Comparison of ENCODE assay signal across 9 cellular contexts in the genomic region with DNA sequence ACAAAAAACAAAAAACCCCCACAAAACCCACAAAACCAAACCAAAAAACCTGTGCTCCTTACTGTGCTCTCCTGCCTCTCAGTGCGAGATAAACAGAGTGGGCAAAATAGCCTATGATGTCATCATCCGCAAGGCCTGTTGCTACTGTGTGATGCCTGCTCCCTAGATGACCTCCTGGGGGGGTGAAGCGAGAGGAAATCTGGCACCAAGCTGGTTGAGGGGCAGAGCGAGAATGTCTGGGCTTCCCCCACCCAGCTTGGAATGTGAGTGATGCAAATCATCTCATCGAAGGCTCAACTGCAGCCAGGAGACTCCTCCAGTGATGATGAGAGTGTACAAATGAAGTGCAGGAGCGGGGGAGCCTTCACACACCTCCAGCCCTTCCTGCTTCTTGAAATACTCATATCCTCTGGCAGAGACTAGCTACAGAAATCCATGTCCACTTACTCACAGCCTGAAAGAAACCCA. TPM values are rescaled to one million over a fixed set of nuclear protein-coding genes. Genes with fewer than 3 reads are reported as not detected.
A peak's percentile ranks its signal among the peaks of the same experiment; 100 is the strongest.
DNase-seq lines count a peak whose midpoint lies in the region; ATAC-seq, FAIRE-seq and TF ChIP-seq lines count a peak whose summit lies in the region.
"Had no signal": no experiment of that assay in that cellular context is flagged by ENCODE, and none has a peak within 500 bp of the region (broad histone marks: within the 10 kb centered on the region; RNA-seq: fewer than 3 reads in every experiment).

No MANE protein-coding gene starts in this region.

- H3K23ac ChIP-seq in neuronal stem cell (ENCODE audit: low read depth, low read length, poor library complexity) = no peak overlapping the region

- peaks cover 0 to 3% of the 10 kb centered on the region in 2 experiments; a peak in 2 of 4 replicates for H3K27me3 ChIP-seq in GM12878 (replicated peaks in 1 of 2; ENCODE audit: control insufficient read depth in 2 of 2, insufficient read depth in 2 of 2, low read length in 1 of 2)
- H3K27me3 ChIP-seq in neuronal stem cell (ENCODE audit: control insufficient read depth in 3 of 3, insufficient read depth in 3 of 3, low read depth in 1 of 3, low read length in 3 of 3) = no peaks in the 10 kb centered on the region
- no peaks in the 10 kb centered on the region for H3K27me3 ChIP-seq in transverse colon

- WGBS in GM12878 (ENCODE audit: insufficient coverage, insufficient replicate concordance, low lambda C conversion rate, missing lambda C conversion rate) = 12% methylated on average over 6 of the region's 6 CpGs
- WGBS in neuronal stem cell (ENCODE audit: extremely low coverage in 2 of 2, insufficient read length in 2 of 2, insufficient replicate concordance in 1 of 2), 2 donors = no CpG with 5 or more reads among the region's 6 CpGs
- WGBS in transverse colon (ENCODE audit: low coverage in 1 of 2), 2 donors = 33 to 62% methylated on average over 1 to 6 of the region's 6 CpGs

- TF ChIP-seq CTCF in GM12878 (IDR thresholded peaks at IDR 0.05 in 2 of 3, conservative IDR thresholded peaks at IDR 0.05 in 1 of 3; ENCODE audit: control insufficient read depth in 2 of 3, extremely low read depth in 1 of 3, insufficient read depth in 1 of 3, low read depth in 3 of 3, low read length in 3 of 3) (no peak), transverse colon (IDR thresholded peaks at IDR 0.05) (no peak)

- no peak overlapping the region for H2BK5ac ChIP-seq in neuronal stem cell (ENCODE audit: low read length)

- RAD21 ChIA-PET in GM12878 (lab: Charles Lee; ENCODE audit: unreplicated experiment) = interaction anchor here (1.0 to 2.7 kb wide), 3 partner anchors 57 to 117 kb away, joined by 3 to 9 read pairs (median 6); no protein-coding TSS in a partner anchor

- TF ChIP-seq RAD21 in GM12878 (IDR thresholded peaks at IDR 0.05; ENCODE audit: insufficient read depth, low read depth, low read length) = no peak

- H3K4me3 ChIP-seq in GM12878 = no peak overlapping the region
- H3K4me3 ChIP-seq in neuronal stem cell (ENCODE audit: low read length in 2 of 2) = no peak overlapping the region
- H3K4me3 ChIP-seq in transverse colon = no peak overlapping the region

- no peaks in the 10 kb centered on the region for H3K36me3 ChIP-seq in GM12878 (ENCODE audit: control insufficient read depth in 2 of 2, insufficient read depth in 2 of 2, low read length in 1 of 2)
- no peaks in the 10 kb centered on the region for H3K36me3 ChIP-seq in neuronal stem cell (replicated peaks in 1 of 2; ENCODE audit: control insufficient read depth in 2 of 2, insufficient read depth in 2 of 2, low read length in 2 of 2)
- H3K36me3 ChIP-seq in transverse colon = no peaks in the 10 kb centered on the region

- H2AK5ac ChIP-seq in neuronal stem cell (ENCODE audit: low read depth, low read length) = no peak overlapping the region

- H3K27ac ChIP-seq in GM12878 (ENCODE audit: control insufficient read depth, insufficient read depth) (no peak overlapping the region), neuronal stem cell (replicated peaks; ENCODE audit: low read length) (no peak overlapping the region), transverse colon (peak overlapping the region in 2 of 4 donors; percentile 15 to 16)

- no peak for TF ChIP-seq POLR2A in GM12878 (IDR thresholded peaks at IDR 0.05; ENCODE audit: low read depth, low read length)
- TF ChIP-seq POLR2A in transverse colon (IDR thresholded peaks at IDR 0.05) = no peak

- H4K91ac ChIP-seq in neuronal stem cell (ENCODE audit: low read depth, low read length, poor library complexity) = no peak overlapping the region

- intact Hi-C loops in GM12878 (cut with micrococcal nuclease; ENCODE audit: unreplicated experiment) (loop anchor here (5.0 to 10.0 kb wide), 2 partner anchors 118 to 230 kb away; no protein-coding TSS in a partner anchor), transverse colon (cut with DNase I; ENCODE audit: low total_unique reads) (no loop called here)

- H3K79me2 ChIP-seq in GM12878 (ENCODE audit: control insufficient read depth, insufficient read depth, low read length) = no peaks in the 10 kb centered on the region

- H2AFZ ChIP-seq in GM12878 (ENCODE audit: control insufficient read depth, low read depth, low read length) (no peak overlapping the region), neuronal stem cell (ENCODE audit: low read length) (peak overlapping the region; percentile 56)

- no peak for FAIRE-seq in GM12878 (lab: Jason Lieb, UNC)
- FAIRE-seq: colon had no signal

- H2BK15ac ChIP-seq in neuronal stem cell (ENCODE audit: low read length) = no peak overlapping the region

- DNase-seq in AG08396 (ENCODE audit: low spot score) (peak; percentile 76), GM12878 (ENCODE audit: low read depth, low spot score) (peak; percentile 66), neuronal stem cell (ENCODE audit: low spot score) (no peak), globus pallidus (ENCODE audit: low spot score) (no peak), transverse colon (no peak), NCI-H2081 treated with DMSO at 0.1 percent for 48 hours (lab: John Stamatoyannopoulos, UW) (no peak)

- TF ChIP-seq EP300 in GM12878 (IDR thresholded peaks at IDR 0.05; ENCODE audit: borderline replicate concordance in 1 of 2, control insufficient read depth in 1 of 2, low read depth in 2 of 2, low read length in 2 of 2) = peak in 1 of 2 experiments; percentile 42; a peak in 1 of 4 replicates
- no peak for TF ChIP-seq EP300 in transverse colon (IDR thresholded peaks at IDR 0.05; ENCODE audit: low read depth)

- peaks cover 21% of the 10 kb centered on the region for H3K4me1 ChIP-seq in GM12878 (ENCODE audit: control insufficient read depth, insufficient read depth, low read length)
- peaks cover 4% of the 10 kb centered on the region in 2 donors for H3K4me1 ChIP-seq in neuronal stem cell (ENCODE audit: control insufficient read depth in 2 of 2, insufficient read depth in 1 of 2, low read depth in 1 of 2, low read length in 2 of 2)
- peaks cover 0 to 19% (median 7%) of the 10 kb centered on the region in 4 donors for H3K4me1 ChIP-seq in transverse colon

- no peak overlapping the region for H3K4ac ChIP-seq in neuronal stem cell (ENCODE audit: low read length)

- H3K79me1 ChIP-seq in neuronal stem cell (ENCODE audit: low read depth, low read length) = no peaks in the 10 kb centered on the region

- no peak overlapping the region for H2BK12ac ChIP-seq in neuronal stem cell (ENCODE audit: low read length)

- ATAC-seq in GM19025 (IDR thresholded peaks at IDR 0.05; ENCODE audit: low read depth, unreplicated experiment) (peak; percentile 36), HG03196 (IDR thresholded peaks at IDR 0.05; ENCODE audit: unreplicated experiment) (peak; percentile 45), GM12878 (peak; percentile 45)

- H3K14ac ChIP-seq in neuronal stem cell (ENCODE audit: low read length) = no peak overlapping the region

- no peaks in the 10 kb centered on the region for H3K9me3 ChIP-seq in GM12878 (replicated peaks; ENCODE audit: control insufficient read depth, insufficient read depth, low read length)
- no peaks in the 10 kb centered on the region for H3K9me3 ChIP-seq in neuronal stem cell (replicated peaks in 1 of 2; ENCODE audit: control insufficient read depth in 2 of 2, insufficient read depth in 1 of 2, low read depth in 1 of 2, low read length in 2 of 2)
- H3K9me3 ChIP-seq in transverse colon = no peaks in the 10 kb centered on the region

- H2BK120ac ChIP-seq in neuronal stem cell (ENCODE audit: low read depth, low read length) = no peak overlapping the region

- peak overlapping the region; percentile 38 for H3K18ac ChIP-seq in neuronal stem cell (ENCODE audit: low read length)

- POLR2A ChIA-PET in GM12878 (lab: Charles Lee) = interaction anchor here (0.6 kb wide), 1 partner anchor 117 kb away, joined by 3 read pairs; no protein-coding TSS in a partner anchor

- in situ Hi-C loops in GM12878 (cut with MboI) (no loop called here), transverse colon (cut with MboI; ENCODE audit: low pct_ligation_motif_present in 1 of 4, low pct_unique_long_range_greater_than_20kb in 1 of 4, low sequenced_read_pairs in 3 of 4) (no loop called here)

- no peak overlapping the region for H4K8ac ChIP-seq in neuronal stem cell (ENCODE audit: low read depth, low read length)

- CTCF ChIA-PET in GM12878 (lab: Yijun Ruan, JAX) = interaction anchor here (1.0 to 1.1 kb wide), 2 partner anchors 114 to 117 kb away, joined by 3 to 4 read pairs; no protein-coding TSS in a partner anchor

- no peaks in the 10 kb centered on the region for H4K20me1 ChIP-seq in GM12878 (ENCODE audit: control insufficient read depth, insufficient read depth)

- no peak overlapping the region for H3K4me2 ChIP-seq in GM12878 (ENCODE audit: control insufficient read depth, insufficient read depth)
- H3K4me2 ChIP-seq in neuronal stem cell (ENCODE audit: insufficient read depth, low read length, poor library complexity, severe bottlenecking) = no peak overlapping the region

- SMC1A ChIA-PET in GM12878 (lab: Charles Lee; ENCODE audit: uncharacterized antibody, unreplicated experiment) = interaction anchor here (1.2 kb wide), 1 partner anchor 115 kb away, joined by 3 read pairs; no protein-coding TSS in a partner anchor

- BruUV-seq in GM12878 (replicated peaks; lab: Mats Ljungman, UMichigan) = no TSS peak

- H3K9ac ChIP-seq in GM12878 (ENCODE audit: control insufficient read depth, insufficient read depth, low read length) = no peak overlapping the region
- H3K9ac ChIP-seq in neuronal stem cell (ENCODE audit: low read depth, low read length, poor library complexity) = no peak overlapping the region

RNA-seq across cellular contexts. Expression of a gene that starts 57.7 kb away (rescaled TPM):
- total RNA-seq in GM12878 (2013; cell fraction: nucleolus; rRNA removed) = 98.2 and 103 TPM in 2 replicates
- total RNA-seq in GM12878 (2014; rRNA removed) = 0.05 and 0.23 TPM in 2 replicates
- 0.18 and 0.46 TPM in 2 replicates for total RNA-seq in GM12878 (2014; rRNA removed; fragmentation: Illumina TruSeq; extraction: Trizol)
- 0.61 and 0.95 TPM in 2 replicates for total RNA-seq in GM12878 (2021)
- 1.9 TPM for polyA plus RNA-seq in GM12878 (2011; ENCODE audit: low read depth)
- 0.68 and 0.98 TPM in 2 replicates for polyA plus RNA-seq in GM12878 (2011; rRNA removed)
- 0.23 and 0.36 TPM in 2 replicates for polyA plus RNA-seq in GM12878 (2011; cell fraction: cytosol; rRNA removed)
- 0.54 and 0.73 TPM in 2 replicates for polyA plus RNA-seq in GM12878 (2011; cell fraction: nucleus; rRNA removed)
- polyA plus RNA-seq in GM12878 (2012) = 2.8 and 3.1 TPM in 2 replicates
- polyA plus RNA-seq in GM12878 (2014; fragmentation: Illumina TruSeq; extraction: Trizol) = 0.12 and 0.16 TPM in 2 replicates
- polyA plus RNA-seq in GM12878 (2014; fragmentation: Nextera tagmentation; extraction: Ambion mirVana) = under 1 TPM in 1 of 2 experiments, not detected in 1; 0.04 TPM
- 0.05 and 0.14 TPM in 2 replicates for polyA plus RNA-seq in GM12878 (2014; rRNA removed)
- polyA plus RNA-seq in GM12878 (2016; fragmentation: Nextera tagmentation; extraction: Ambion mirVana) = under 1 TPM; 0.21 to 0.38 TPM
- 0.51 and 0.62 TPM in 2 replicates for polyA minus RNA-seq in GM12878 (2011; rRNA and poly(A)+ RNA removed)
- not detected in 2 replicates for polyA minus RNA-seq in GM12878 (2011; cell fraction: cytosol; rRNA and poly(A)+ RNA removed)
- polyA minus RNA-seq in GM12878 (2011; cell fraction: nucleus; rRNA and poly(A)+ RNA removed) = 0.96 and 1.6 TPM in 2 replicates
- polyA plus RNA-seq in neuronal stem cell (2013, experiment 1 of 2) = 14.8 TPM
- 15.6 TPM for polyA plus RNA-seq in neuronal stem cell (2013, experiment 2 of 2)
- total RNA-seq in transverse colon = 100 to 1,000 TPM in 2 of 4 donors, 10 to 100 TPM in 2; 42.6 to 131 (median 91.8) TPM

Comparison
In these comparisons a context has a peak if more than half of its experiments do, and no peak if none do; other contexts are left out.
1. DNase-seq: peak in AG08396 (single experiment) and GM12878 (single experiment); none in neuronal stem cell (single experiment), globus pallidus (single experiment), transverse colon (single experiment) and NCI-H2081 treated with DMSO at 0.1 percent for 48 hours (single experiment).
2. Peak in every context shown above with its lines, with median percentiles within 50 percentile points of each other: ATAC-seq.